ENCODE assay signal across 8 cellular contexts in genomic region chr4:7193040-7193958, GRCh38. TPM values are rescaled to one million over a fixed set of nuclear protein-coding genes. Genes with fewer than 3 reads are reported as not detected.
DNase-seq lines count a peak whose midpoint lies in the region; ATAC-seq, FAIRE-seq and TF ChIP-seq lines count a peak whose summit lies in the region.

No MANE protein-coding gene starts in this region.

- no peak for TF ChIP-seq EP300 in SK-N-SH (IDR thresholded peaks at IDR 0.05; ENCODE audit: borderline replicate concordance in 1 of 2, low read depth in 1 of 2, low read length in 1 of 2)
- TF ChIP-seq EP300 in tibial nerve (IDR thresholded peaks at IDR 0.05): no peak

- peaks cover 45% of the 10 kb centered on the region for H3K27me3 ChIP-seq in SK-N-SH (ENCODE audit: insufficient read depth)
- H3K27me3 ChIP-seq in colonic mucosa: peaks cover 13% of the 10 kb centered on the region
- H3K27me3 ChIP-seq in mesendoderm (ENCODE audit: insufficient read depth, low read length, poor library complexity): peaks cover 6% of the 10 kb centered on the region
- H3K27me3 ChIP-seq in tibial nerve: peaks cover 0 to 34% of the 10 kb centered on the region in 2 donors

- TF ChIP-seq CTCF in SK-N-SH (IDR thresholded peaks at IDR 0.05) (no peak), colonic mucosa (IDR thresholded peaks at IDR 0.05) (no peak), tibial nerve (IDR thresholded peaks at IDR 0.05) (no peak)

- peaks cover 8% of the 10 kb centered on the region for H3F3A ChIP-seq in SK-N-SH (replicated peaks; ENCODE audit: insufficient read depth)

- H4K5ac ChIP-seq in mesendoderm (ENCODE audit: low read length): no peak overlapping the region

- ATAC-seq in SK-N-SH treated with all-trans-retinoic acid at 6 μM for 48 hours (no peak), HG03378 (IDR thresholded peaks at IDR 0.05; ENCODE audit: unreplicated experiment) (no peak)

- intact Hi-C loops in colonic mucosa (cut with DNase I): loop anchor here (2.0 to 10.0 kb wide), 3 partner anchors 102 to 526 kb away; no protein-coding TSS in a partner anchor

- no peak for TF ChIP-seq RAD21 in SK-N-SH (IDR thresholded peaks at IDR 0.05; ENCODE audit: low read length)

- H3K56ac ChIP-seq in mesendoderm (ENCODE audit: low read length): peak overlapping the region; percentile 56

- H3K4ac ChIP-seq in mesendoderm (ENCODE audit: low read depth, low read length): no peak overlapping the region

- CTCF ChIA-PET in SK-N-SH (lab: Yijun Ruan, JAX): interaction anchor here (0.6 to 16.0 kb wide), 18 partner anchors 14 to 527 kb away, joined by 3 to 301 read pairs (median 4); no protein-coding TSS in a partner anchor

- H3K4me1 ChIP-seq in SK-N-SH (ENCODE audit: control insufficient read depth in 1 of 2, insufficient read depth in 2 of 2, low read depth in 1 of 2, low read length in 1 of 2): peaks cover 0 to 12% of the 10 kb centered on the region in 2 experiments; a peak in 1 of 4 replicates
- no peaks in the 10 kb centered on the region for H3K4me1 ChIP-seq in colonic mucosa
- H3K4me1 ChIP-seq in mesendoderm (ENCODE audit: control insufficient read depth, low read depth, low read length): no peaks in the 10 kb centered on the region
- H3K4me1 ChIP-seq in tibial nerve: peaks cover 0 to 61% (median 16%) of the 10 kb centered on the region in 4 donors

- no peaks in the 10 kb centered on the region for H3K79me1 ChIP-seq in mesendoderm (ENCODE audit: low read length)

- no peak for FAIRE-seq in GM19239 (lab: Jason Lieb, UNC)

- H2BK120ac ChIP-seq in mesendoderm (ENCODE audit: low read depth, low read length): no peak overlapping the region

- H3K4me2 ChIP-seq in SK-N-SH: peak overlapping the region; percentile 85
- peak overlapping the region; percentile 61 for H3K4me2 ChIP-seq in mesendoderm (ENCODE audit: low read length)

- H3K9me3 ChIP-seq in SK-N-SH: no peaks in the 10 kb centered on the region
- H3K9me3 ChIP-seq in colonic mucosa: no peaks in the 10 kb centered on the region
- no peaks in the 10 kb centered on the region for H3K9me3 ChIP-seq in tibial nerve

- no peak overlapping the region for H2BK15ac ChIP-seq in mesendoderm (replicated peaks; ENCODE audit: low read depth)

- no peaks in the 10 kb centered on the region for H4K20me1 ChIP-seq in SK-N-SH (ENCODE audit: insufficient read depth)

- H3K4me3 ChIP-seq in SK-N-SH (ENCODE audit: low read depth in 2 of 2, low read length in 1 of 2) (peak overlapping the region; percentile 43 to 50; a peak in 3 of 4 replicates), colonic mucosa (peak overlapping the region; percentile 19), mesendoderm (ENCODE audit: low read length) (no peak overlapping the region), tibial nerve (peak overlapping the region; percentile 36 to 69 (median 46))

- H2BK5ac ChIP-seq in mesendoderm (ENCODE audit: low read length): no peak overlapping the region

- H3K18ac ChIP-seq in mesendoderm (ENCODE audit: low read length): no peak overlapping the region

- peak overlapping the region; percentile 89 for H3K23ac ChIP-seq in mesendoderm (ENCODE audit: low read length)

- H3K36me3 ChIP-seq in SK-N-SH (replicated peaks in 1 of 2; ENCODE audit: control insufficient read depth in 1 of 2, insufficient read depth in 2 of 2, low read length in 1 of 2) (no peaks in the 10 kb centered on the region), colonic mucosa (no peaks in the 10 kb centered on the region), mesendoderm (ENCODE audit: control insufficient read depth, insufficient read depth, low read length) (no peaks in the 10 kb centered on the region), tibial nerve (no peaks in the 10 kb centered on the region)

- no peak overlapping the region for H2AFZ ChIP-seq in SK-N-SH (ENCODE audit: low read depth)

- H3K9me2 ChIP-seq in SK-N-SH: no peaks in the 10 kb centered on the region

- 20% methylated on average over 2 of the region's 60 CpGs for WGBS in SK-N-SH (ENCODE audit: low lambda C conversion rate)
- no CpG with 5 or more reads among the region's 60 CpGs for WGBS in mesendoderm (ENCODE audit: extremely low coverage, insufficient coverage, low lambda C conversion rate)
- WGBS in tibial nerve, 2 donors: 2 to 4% methylated on average over 26 to 50 of the region's 60 CpGs

- POLR2A ChIA-PET in SK-N-SH (lab: Yijun Ruan, JAX): interaction anchor here (0.7 kb wide), 1 partner anchor 315 kb away, joined by 3 read pairs; no protein-coding TSS in a partner anchor

- H4K8ac ChIP-seq in mesendoderm (ENCODE audit: low read depth, low read length): no peak overlapping the region

- H2AK5ac ChIP-seq in mesendoderm (ENCODE audit: low read length): no peak overlapping the region

- H3K79me2 ChIP-seq in SK-N-SH (ENCODE audit: insufficient read depth) (no peaks in the 10 kb centered on the region), mesendoderm (ENCODE audit: control insufficient read depth, insufficient read depth, low read length) (no peaks in the 10 kb centered on the region)

- TF ChIP-seq POLR2A in tibial nerve (IDR thresholded peaks at IDR 0.05): no peak

- DNase-seq in SK-N-SH (peak; percentile 68), colonic mucosa (no peak), mesendoderm (peak; percentile 24), tibial nerve (ENCODE audit: low spot score in 2 of 2) (peak in 1 of 2 donors; percentile 19), GM19239 (ENCODE audit: insufficient read length, low spot score) (no peak), HuH-7.5 (ENCODE audit: low spot score) (no peak)

- H3K27ac ChIP-seq in SK-N-SH (ENCODE audit: low read depth in 2 of 2, low read length in 1 of 2) (no peak overlapping the region), colonic mucosa (no peak overlapping the region), mesendoderm (ENCODE audit: low read depth, low read length) (no peak overlapping the region), tibial nerve (peak overlapping the region in 3 of 4 donors; percentile 50 to 78 (median 53))

- no peak overlapping the region for H3K9ac ChIP-seq in SK-N-SH
- H3K9ac ChIP-seq in colonic mucosa (ENCODE audit: low read depth in 2 of 2, low read length in 2 of 2): peak overlapping the region in 1 of 2 donors; percentile 35
- H3K9ac ChIP-seq in mesendoderm (ENCODE audit: low read length): peak overlapping the region; percentile 24

TF ChIP-seq in SK-N-SH, 30 proteins besides CTCF, POLR2A, EP300 and RAD21:
- TF ChIP-seq NFIC (IDR thresholded peaks at IDR 0.05; ENCODE audit: borderline replicate concordance) (peak; percentile 40), YY1 (IDR thresholded peaks at IDR 0.05; ENCODE audit: low read depth) (no peak)

TF ChIP-seq in SK-N-SH treated with all-trans-retinoic acid at 6 μM for 48 hours, 23 proteins besides CTCF, POLR2A, EP300 and RAD21 (continues in another document):
- TF ChIP-seq ESRRG (CRISPR knock-in tag; IDR thresholded peaks at IDR 0.05) (no peak), ZFP30 (CRISPR knock-in tag; IDR thresholded peaks at IDR 0.05) (no peak), ZNF8 (CRISPR knock-in tag; IDR thresholded peaks at IDR 0.05) (no peak), ZNF70 (CRISPR knock-in tag; IDR thresholded peaks at IDR 0.05) (no peak), BACH2 (CRISPR knock-in tag; IDR thresholded peaks at IDR 0.05; ENCODE audit: borderline replicate concordance) (no peak), PATZ1 (CRISPR knock-in tag; IDR thresholded peaks at IDR 0.05; ENCODE audit: borderline replicate concordance) (no peak), ZFP3 (CRISPR knock-in tag; IDR thresholded peaks at IDR 0.05) (no peak), GLIS3 (CRISPR knock-in tag; IDR thresholded peaks at IDR 0.05) (no peak), CSDC2 (CRISPR knock-in tag; IDR thresholded peaks at IDR 0.05) (no peak), ZNF565 (CRISPR knock-in tag; conservative IDR thresholded peaks at IDR 0.05; ENCODE audit: low read depth) (no peak), TOX (CRISPR knock-in tag; IDR thresholded peaks at IDR 0.05; ENCODE audit: borderline replicate concordance) (no peak), CSRNP3 (CRISPR knock-in tag; IDR thresholded peaks at IDR 0.05) (no peak), PPARA (CRISPR knock-in tag; IDR thresholded peaks at IDR 0.05; ENCODE audit: borderline replicate concordance) (no peak), ISL1 (CRISPR knock-in tag; IDR thresholded peaks at IDR 0.05) (no peak), TCF4 (CRISPR knock-in tag; IDR thresholded peaks at IDR 0.05; ENCODE audit: borderline replicate concordance) (no peak)

RNA-seq across cellular contexts. Expression of gene SORCS2, which starts 1.0 kb away (rescaled TPM):
- polyA plus RNA-seq in SK-N-SH (2012; rRNA removed): 0.99 and 1.6 TPM in 2 replicates
- 0.58 and 0.79 TPM in 2 replicates for polyA plus RNA-seq in SK-N-SH (2012; cell fraction: cytosol; rRNA removed)
- 2.2 and 2.5 TPM in 2 replicates for polyA plus RNA-seq in SK-N-SH (2012; cell fraction: nucleus; rRNA removed)
- total RNA-seq in colonic mucosa (under 1 TPM; 0.54 to 0.74 TPM), tibial nerve (10 to 100 TPM; 15.6 to 48.9 (median 38.3) TPM)
- 0.27 TPM for polyA plus RNA-seq in mesendoderm (2013, experiment 1 of 2)
- 0.34 TPM for polyA plus RNA-seq in mesendoderm (2013, experiment 2 of 2)

Comparison
In these comparisons a context has a peak if more than half of its experiments do, and no peak if none do; other contexts are left out.
1. DNase-seq: peak in SK-N-SH (single experiment) and mesendoderm (single experiment); none in colonic mucosa (single experiment), GM19239 (single experiment) and HuH-7.5 (single experiment).
2. H3K27ac ChIP-seq: peak in tibial nerve (3 of 4); none in SK-N-SH (0 of 2), colonic mucosa (single experiment) and mesendoderm (single experiment).
3. RNA of gene SORCS2, which starts 1.0 kb away (total RNA-seq): 15.6 to 48.9 TPM in tibial nerve; 0.54 to 0.74 TPM in colonic mucosa; every median in the first group is over 4 times any median in the second.